Comparison of ENCODE assay signal across 21 cellular contexts in genomic region chr5:93100976-93101375, GRCh38.
DNase-seq lines count a peak whose midpoint lies in the region; ATAC-seq and TF ChIP-seq lines count a peak whose summit lies in the region.
"Had no signal": no experiment of that assay in that cellular context is flagged by ENCODE, and none has a peak within 500 bp of the region (broad histone marks: within the 10 kb centered on the region; RNA-seq: fewer than 3 reads in every experiment).

No MANE protein-coding gene starts in this region.

- no peak overlapping the region for H2BK12ac ChIP-seq in mesenchymal stem cell (ENCODE audit: low read length in 2 of 2)

- no peak overlapping the region for H3K23ac ChIP-seq in mesenchymal stem cell (ENCODE audit: low read length in 2 of 2)

- H2AFZ ChIP-seq in mesenchymal stem cell (ENCODE audit: low read depth, low read length), result no peak overlapping the region
- H2AFZ ChIP-seq: PC-9 had no signal

- ATAC-seq in GM21737 (IDR thresholded peaks at IDR 0.05; ENCODE audit: unreplicated experiment) (no peak), GM19395 (IDR thresholded peaks at IDR 0.05; ENCODE audit: unreplicated experiment) (no peak)
- ATAC-seq: Right ventricle myocardium inferior had no signal

- no peak overlapping the region for H3K4ac ChIP-seq in mesenchymal stem cell (ENCODE audit: low read depth in 1 of 2, low read length in 2 of 2)

- H3K4me1 ChIP-seq in mesenchymal stem cell (ENCODE audit: control insufficient read depth, insufficient read depth, low read depth, low read length), result peaks cover 2% of the 10 kb centered on the region

- no peaks in the 10 kb centered on the region for H3K79me1 ChIP-seq in mesenchymal stem cell (replicated peaks; ENCODE audit: low read length, poor library complexity, severe bottlenecking)

- no peak overlapping the region for H3K14ac ChIP-seq in mesenchymal stem cell (ENCODE audit: low read length in 2 of 2)

- H2BK120ac ChIP-seq in mesenchymal stem cell (ENCODE audit: low read depth, low read length), result no peak overlapping the region

- H2AK5ac ChIP-seq in mesenchymal stem cell (ENCODE audit: low read length, severe bottlenecking), result no peak overlapping the region

- no peak for TF ChIP-seq CTCF in cardiac fibroblast (IDR thresholded peaks at IDR 0.05; ENCODE audit: low read depth, low read length)

- H4K91ac ChIP-seq in mesenchymal stem cell (ENCODE audit: low read length), result no peak overlapping the region

- H3K9ac ChIP-seq in mesenchymal stem cell (ENCODE audit: low read length), result no peak overlapping the region
- H3K9ac ChIP-seq: KMS-11 had no signal

- H2BK15ac ChIP-seq in mesenchymal stem cell (ENCODE audit: low read depth, poor library complexity, severe bottlenecking), result peak overlapping the region; percentile 28

- no peaks in the 10 kb centered on the region for H3K27me3 ChIP-seq in mesenchymal stem cell (ENCODE audit: control insufficient read depth in 1 of 2, insufficient read depth in 1 of 2, low read length in 2 of 2)

- no peaks in the 10 kb centered on the region for H3K9me3 ChIP-seq in mesenchymal stem cell (ENCODE audit: control insufficient read depth, low read length)
- H3K9me3 ChIP-seq: Caco-2 had no signal

- DNase-seq in GM03348 (ENCODE audit: low spot score), result peak; percentile 17
- DNase-seq in NCI-H82 (lab: John Stamatoyannopoulos, UW), result peak; percentile 49
- DNase-seq in cardiac fibroblast (ENCODE audit: low read depth in 2 of 2), result peak; percentile 33 to 58
- no peak for DNase-seq in mesenchymal stem cell
- no peak for DNase-seq in dedifferentiated amniotic fluid mesenchymal stem cell (ENCODE audit: extremely low spot score)
- no peak for DNase-seq in occipital lobe (lab: John Stamatoyannopoulos, UW)
- DNase-seq: Caco-2; GDM1; MM.1S; NCI-H1105; NCI-H1930; NCI-H2171 treated with DMSO at 0.1 percent for 48 hours; NCI-H510A; NK-92 treated with Interleukin-12 subunit alpha and Interleukin-12 subunit beta, amount 100 ng/mL, for 24 hours; PC-9 had no signal

- H3K4me3 ChIP-seq in cardiac fibroblast (replicated peaks in 1 of 2; ENCODE audit: low read depth in 2 of 2, low read length in 2 of 2), result no peak overlapping the region
- H3K4me3 ChIP-seq in mesenchymal stem cell (ENCODE audit: insufficient read depth in 1 of 2, low read depth in 1 of 2, low read length in 2 of 2), result no peak overlapping the region
- H3K4me3 ChIP-seq: PC-9, SK-N-MC had no signal

- no peaks in the 10 kb centered on the region for H3K36me3 ChIP-seq in mesenchymal stem cell (ENCODE audit: control insufficient read depth in 1 of 2, insufficient read depth in 2 of 2, low read depth in 1 of 2, low read length in 2 of 2)

- H3K27ac ChIP-seq in mesenchymal stem cell (ENCODE audit: low read length, poor library complexity, severe bottlenecking), result no peak overlapping the region
- H3K27ac ChIP-seq: C4-2B, KMS-11, PC-9, SK-N-MC had no signal

- no peak overlapping the region for H4K8ac ChIP-seq in mesenchymal stem cell (ENCODE audit: low read length)

- H3K18ac ChIP-seq in mesenchymal stem cell (ENCODE audit: low read depth in 1 of 2, low read length in 2 of 2), result no peak overlapping the region

- H3K4me2 ChIP-seq in mesenchymal stem cell (ENCODE audit: low read length, poor library complexity, severe bottlenecking), result no peak overlapping the region
- H3K4me2 ChIP-seq: KMS-11, PC-9 had no signal

- H2BK5ac ChIP-seq in mesenchymal stem cell (ENCODE audit: low read depth, low read length, poor library complexity, severe bottlenecking), result no peak overlapping the region

Comparison
In these comparisons a context has a peak if more than half of its experiments do, and no peak if none do; other contexts are left out.
1. DNase-seq: peak in GM03348 (single experiment), NCI-H82 (single experiment) and cardiac fibroblast (2 of 2); none in mesenchymal stem cell (single experiment), dedifferentiated amniotic fluid mesenchymal stem cell (single experiment) and occipital lobe (single experiment).